13 cellular contexts compared by ENCODE assay signal in the genomic region with DNA sequence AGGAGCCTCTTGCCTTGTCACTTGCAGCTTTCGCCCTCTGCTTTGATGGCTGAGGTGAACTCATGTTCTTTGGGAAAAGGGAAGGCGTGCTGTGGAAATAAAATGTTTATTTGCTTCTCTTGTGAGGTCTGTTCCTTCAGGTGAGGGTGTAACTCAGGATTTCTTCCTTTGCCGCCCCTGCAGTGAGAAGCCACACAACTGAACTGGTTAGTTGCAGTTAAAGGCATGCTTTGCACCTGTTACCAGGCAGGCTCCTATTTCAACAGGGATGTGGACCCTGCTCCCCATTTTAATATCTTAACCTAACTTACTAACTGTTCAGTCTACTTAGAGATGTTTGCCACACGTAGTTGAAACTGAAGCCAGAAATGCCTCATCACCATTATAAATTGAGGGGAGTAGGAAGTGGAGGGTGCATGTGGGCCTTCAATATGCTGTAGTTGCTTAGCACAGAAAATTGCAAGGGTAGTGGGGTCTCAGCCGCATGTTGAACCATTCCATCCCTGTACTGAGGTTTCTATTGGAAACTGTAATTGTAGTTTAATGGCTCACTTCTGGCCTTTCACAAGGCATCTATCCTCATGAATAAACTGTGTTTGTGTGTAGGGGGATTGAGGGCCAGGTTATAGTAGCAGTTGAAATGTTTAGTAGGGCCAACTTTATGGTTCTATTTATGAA. TPM values are rescaled to one million over a fixed set of nuclear protein-coding genes. Genes with fewer than 3 reads are reported as not detected.
A peak's percentile ranks its signal among the peaks of the same experiment; 100 is the strongest.
DNase-seq lines count a peak whose midpoint lies in the region; ATAC-seq, FAIRE-seq and TF ChIP-seq lines count a peak whose summit lies in the region.
"Had no signal": no experiment of that assay in that cellular context is flagged by ENCODE, and none has a peak within 500 bp of the region (broad histone marks: within the 10 kb centered on the region; RNA-seq: fewer than 3 reads in every experiment).

No MANE protein-coding gene starts in this region.

- DNase-seq in A673 (ENCODE audit: low spot score), result no peak
- DNase-seq in RWPE1 (ENCODE audit: low spot score), result no peak
- DNase-seq in endothelial cell (ENCODE audit: low spot score), result no peak
- DNase-seq in T-helper 9 cell, result no peak
- DNase-seq in NCI-H2081 treated with DMSO at 0.1 percent for 48 hours (lab: John Stamatoyannopoulos, UW), result no peak
- DNase-seq: activated gamma-delta T cell; NCI-H2171 treated with DMSO at 0.1 percent for 48 hours; RPMI8226; stimulated activated CD4-positive, alpha-beta T cell treated with anti-CD3 and anti-CD28 coated beads, Interleukin-15, amount 100 ng/mL, for 24 hours had no signal

- H3K4me3 ChIP-seq in A673 (ENCODE audit: low read depth, low read length, poor library complexity, severe bottlenecking), result no peak overlapping the region

- H3K27me3 Mint-ChIP-seq in endothelial cell (ENCODE audit: unreplicated experiment), result peaks cover 11% of the 10 kb centered on the region

- H3K9me3 ChIP-seq in A673 (ENCODE audit: low read depth, low read length, poor library complexity, severe bottlenecking), result no peaks in the 10 kb centered on the region

- ATAC-seq in HG02981 (IDR thresholded peaks at IDR 0.05; ENCODE audit: unreplicated experiment), result no peak
- ATAC-seq in HG03439 (IDR thresholded peaks at IDR 0.05; ENCODE audit: unreplicated experiment), result no peak

- peaks cover 72% of the 10 kb centered on the region for H3K36me3 ChIP-seq in A673 (ENCODE audit: insufficient read depth, low read length, poor library complexity, severe bottlenecking)

- H3K4me1 ChIP-seq in A673 (ENCODE audit: insufficient read depth, low read length, poor library complexity, severe bottlenecking), result peaks cover 11% of the 10 kb centered on the region

- H3K4me3 Mint-ChIP-seq in endothelial cell (ENCODE audit: unreplicated experiment), result no peak overlapping the region

- peak; percentile 87 for FAIRE-seq in G401.6 (lab: Jason Lieb, UNC)
- FAIRE-seq: colon had no signal

- intact Hi-C loops in A673 (cut with micrococcal nuclease; ENCODE audit: unreplicated experiment), result no loop called here

- POLR2A ChIA-PET in A673 (lab: Charles Lee; ENCODE audit: low non-redundant PET) (interaction anchor here (0.6 to 0.7 kb wide), 2 partner anchors 8 to 35 kb away, joined by 3 to 4 read pairs; a partner anchor contains a TSS), RWPE1 (lab: Yijun Ruan, JAX; ENCODE audit: low non-redundant PET) (interaction anchor here (0.9 to 1.3 kb wide), 3 partner anchors 10 to 15 kb away, joined by 3 to 6 read pairs (median 5); a partner anchor contains a TSS)

- H3K36me3 Mint-ChIP-seq in endothelial cell (ENCODE audit: low read depth, unreplicated experiment), result peaks cover 48% of the 10 kb centered on the region

- CTCF ChIA-PET in A673 (lab: Charles Lee) (no interaction called here), RWPE1 (lab: Yijun Ruan, JAX) (interaction anchor here (0.7 to 1.0 kb wide), 2 partner anchors 51 kb away, joined by 5 to 6 read pairs; no protein-coding TSS in a partner anchor)

- no peaks in the 10 kb centered on the region for H3K9me3 Mint-ChIP-seq in endothelial cell (ENCODE audit: unreplicated experiment)

- H3K27me3 ChIP-seq in A673 (replicated peaks; ENCODE audit: insufficient read depth, low read depth, low read length, poor library complexity), result no peaks in the 10 kb centered on the region

- peak overlapping the region; percentile 75 for H3K27ac ChIP-seq in A673 (ENCODE audit: low read depth, low read length, poor library complexity, severe bottlenecking)
- peak overlapping the region; percentile 68 for H3K27ac ChIP-seq in RWPE1

- BruUV-seq in A673 (replicated peaks; lab: Mats Ljungman, UMichigan), result no TSS peak

- no peaks in the 10 kb centered on the region for H3K4me1 Mint-ChIP-seq in endothelial cell (ENCODE audit: unreplicated experiment)

- H3K27ac Mint-ChIP-seq in endothelial cell (ENCODE audit: unreplicated experiment), result peak overlapping the region; percentile 67

- no peak for TF ChIP-seq CTCF in A673 (conservative IDR thresholded peaks at IDR 0.05; ENCODE audit: low read depth, low read length)
- no peak for TF ChIP-seq CTCF in RWPE1 (conservative IDR thresholded peaks at IDR 0.05; ENCODE audit: low read depth)
- no peak for TF ChIP-seq CTCF in endothelial cell (IDR thresholded peaks at IDR 0.05; ENCODE audit: unreplicated experiment)

RNA-seq across cellular contexts. Expression of a gene that starts 7.9 kb away (rescaled TPM):
- total RNA-seq in A673 (2021) (1,719 and 1,726 TPM in 2 replicates), endothelial cell (ENCODE audit: unreplicated experiment) (2,232 TPM)

RNA-seq across cellular contexts. Expression of a gene that starts 12.7 kb away (rescaled TPM):
- total RNA-seq in A673 (2021) (24.2 and 24.6 TPM in 2 replicates), endothelial cell (ENCODE audit: unreplicated experiment) (21.8 TPM)

RNA-seq across cellular contexts. Expression of a gene that starts 25.1 kb away (rescaled TPM):
- total RNA-seq in A673 (2021), result 7.3 and 7.9 TPM in 2 replicates
- total RNA-seq in endothelial cell (ENCODE audit: unreplicated experiment), result 10.4 TPM

RNA-seq across cellular contexts. Expression of a gene that starts 30.8 kb away (rescaled TPM):
- 0.96 TPM in 1 of 2 replicates, not detected in the other for total RNA-seq in A673 (2021)
- total RNA-seq in endothelial cell (ENCODE audit: unreplicated experiment), result not detected
